In genomic region chr20:41005361-41005729, GRCh38 we compare ENCODE assay signal across 8 cellular contexts. TPM values are rescaled to one million over a fixed set of nuclear protein-coding genes. Genes with fewer than 3 reads are reported as not detected.
DNase-seq lines count a peak whose midpoint lies in the region; ATAC-seq lines count a peak whose summit lies in the region.

No MANE protein-coding gene starts in this region.

- no peak overlapping the region for H3K4me3 Mint-ChIP-seq in activated CD4-positive, alpha-beta T cell treated with anti-CD3 and anti-CD28 coated beads, Interleukin-2, amount 10 ng/mL, durations not matched to agents 24 days and 14 days

- H3K9me3 Mint-ChIP-seq in activated CD4-positive, alpha-beta T cell treated with anti-CD3 and anti-CD28 coated beads, Interleukin-2, amount 10 ng/mL, durations not matched to agents 24 days and 14 days, result no peaks in the 10 kb centered on the region

- peaks cover 5% of the 10 kb centered on the region for H3K36me3 Mint-ChIP-seq in activated CD4-positive, alpha-beta T cell treated with anti-CD3 and anti-CD28 coated beads, Interleukin-2, amount 10 ng/mL, durations not matched to agents 24 days and 14 days (ENCODE audit: low read depth)

- peak; percentile 80 for ATAC-seq in aorta (ENCODE audit: low FRiP score)
- no peak for ATAC-seq in GM18502 (IDR thresholded peaks at IDR 0.05; ENCODE audit: poor library complexity, unreplicated experiment)

- intact Hi-C loops in activated CD4-positive, alpha-beta T cell treated with anti-CD3 and anti-CD28 coated beads, Interleukin-2, amount 10 ng/mL, durations not matched to agents 24 days and 14 days (cut with micrococcal nuclease), result loop anchor here (10.0 kb wide), 1 partner anchor 439 kb away; no protein-coding TSS in a partner anchor
- intact Hi-C loops in aorta (cut with DNase I), result no loop called here

- H3K27me3 Mint-ChIP-seq in activated CD4-positive, alpha-beta T cell treated with anti-CD3 and anti-CD28 coated beads, Interleukin-2, amount 10 ng/mL, durations not matched to agents 24 days and 14 days, result no peaks in the 10 kb centered on the region

- H3K36me3 ChIP-seq in aorta (ENCODE audit: control insufficient read depth in 1 of 2, insufficient read depth in 2 of 2, low read length in 1 of 2), result no peaks in the 10 kb centered on the region

- no peaks in the 10 kb centered on the region for H3K27me3 ChIP-seq in aorta (ENCODE audit: control insufficient read depth in 1 of 2, insufficient read depth in 2 of 2, low read length in 1 of 2)

- no peaks in the 10 kb centered on the region for H3K9me3 ChIP-seq in aorta (ENCODE audit: control insufficient read depth, low read length)

- H3K27ac Mint-ChIP-seq in activated CD4-positive, alpha-beta T cell treated with anti-CD3 and anti-CD28 coated beads, Interleukin-2, amount 10 ng/mL, durations not matched to agents 24 days and 14 days, result peak overlapping the region; percentile 95

- peak overlapping the region in 1 of 2 donors; percentile 33 for H3K27ac ChIP-seq in aorta (ENCODE audit: low read depth in 1 of 2, low read length in 2 of 2)

- H3K4me1 ChIP-seq in aorta (ENCODE audit: control insufficient read depth in 1 of 2, insufficient read depth in 2 of 2, low read length in 2 of 2), result no peaks in the 10 kb centered on the region

- no peak overlapping the region for H3K4me3 ChIP-seq in aorta (ENCODE audit: low read length in 2 of 2)

- peaks cover 56% of the 10 kb centered on the region for H3K4me1 Mint-ChIP-seq in activated CD4-positive, alpha-beta T cell treated with anti-CD3 and anti-CD28 coated beads, Interleukin-2, amount 10 ng/mL, durations not matched to agents 24 days and 14 days

- no peak for DNase-seq in activated CD4-positive, alpha-beta T cell treated with anti-CD3 and anti-CD28 coated beads, Interleukin-2, amount 10 ng/mL, durations not matched to agents 24 days and 14 days
- no peak for DNase-seq in activated CD4-positive, alpha-beta T cell treated with anti-CD3 and anti-CD28 coated beads, Interleukin-2, amount 50 U/mL, for 1 hour
- DNase-seq in amniotic stem cell (lab: John Stamatoyannopoulos, UW), result peak; percentile 68
- DNase-seq in kidney tubule cell (ENCODE audit: low spot score), result peak; percentile 94
- peak; percentile 89 to 91 for DNase-seq in aorta
- DNase-seq in retina, result no peak
- DNase-seq in NCI-H1417 (lab: John Stamatoyannopoulos, UW), result no peak

- 7 to 9% methylated on average over 4 of the region's 4 CpGs for WGBS in aorta, 2 donors

RNA-seq across cellular contexts. Expression of gene TOP1, which starts 23.3 kb away (rescaled TPM):
- 117 TPM in 2 replicates for total RNA-seq in activated CD4-positive, alpha-beta T cell treated with anti-CD3 and anti-CD28 coated beads, Interleukin-2, amount 10 ng/mL, durations not matched to agents 24 days and 14 days
- 10 to 100 TPM; 30.1 to 32.4 TPM for total RNA-seq in aorta
- 10 to 100 TPM; 15.6 to 18.2 TPM for polyA plus RNA-seq in aorta

Comparison
In these comparisons a context has a peak if more than half of its experiments do, and no peak if none do; other contexts are left out.
1. DNase-seq: peak in amniotic stem cell (single experiment), kidney tubule cell (single experiment) and aorta (2 of 2); none in activated CD4-positive, alpha-beta T cell treated with anti-CD3 and anti-CD28 coated beads, Interleukin-2, amount 10 ng/mL, durations not matched to agents 24 days and 14 days (single experiment), activated CD4-positive, alpha-beta T cell treated with anti-CD3 and anti-CD28 coated beads, Interleukin-2, amount 50 U/mL, for 1 hour (single experiment), retina (single experiment) and NCI-H1417 (0 of 3).